ENCODE assay signal across 2 cellular contexts in genomic region chr15:101623367-101624304, GRCh38.
TF ChIP-seq lines count a peak whose summit lies in the region.

No MANE protein-coding gene starts in this region.

TF ChIP-seq in A549, 52 proteins besides CTCF, POLR2A, EP300 and RAD21 (continued from another document):
- TF ChIP-seq E2F6 (IDR thresholded peaks at IDR 0.05; ENCODE audit: borderline replicate concordance, low read depth) (no peak), RCOR1 (IDR thresholded peaks at IDR 0.05; ENCODE audit: low read depth, low read length) (no peak), RFX5 (IDR thresholded peaks at IDR 0.05) (no peak), NR3C1 (IDR thresholded peaks at IDR 0.05) (no peak), JUNB (IDR thresholded peaks at IDR 0.05) (no peak)
TF ChIP-seq in A549: peak in this region for 0.

TF ChIP-seq in GM12878, 131 proteins besides CTCF, POLR2A, EP300 and RAD21 (continued from another document):
- TF ChIP-seq SKIL (IDR thresholded peaks at IDR 0.05; ENCODE audit: low read depth, poor library complexity, severe bottlenecking) = no peak
- TF ChIP-seq PBX3 (IDR thresholded peaks at IDR 0.05; ENCODE audit: insufficient replicate concordance, low read depth, low read length) = no peak
- TF ChIP-seq SMAD1 (IDR thresholded peaks at IDR 0.05; ENCODE audit: low read depth, partially characterized antibody) = no peak
- 0 out of 2 replicates have a peak, but pooled peaks have one; percentile 36 for TF ChIP-seq CBX5 (IDR thresholded peaks at IDR 0.05; ENCODE audit: low read depth)
- TF ChIP-seq POU2F2 (IDR thresholded peaks at IDR 0.05; ENCODE audit: borderline replicate concordance, low read depth, low read length) = no peak
